1 cellular context compared by ENCODE assay signal in genomic region chr12:39442895-39443703, GRCh38.
TF ChIP-seq lines count a peak whose summit lies in the region.

KIF21A (minus strand) TSS chr12:39443120; CDS start chr12:39442970, 150 bp downstream.

TF ChIP-seq in K562, 482 proteins besides CTCF, POLR2A, EP300 and RAD21 (continued from another document):
- TF ChIP-seq E2F4 (CRISPR knock-in tag; IDR thresholded peaks at IDR 0.05; ENCODE audit: low read depth) (no peak), BACH1 (tag; IDR thresholded peaks at IDR 0.05) (no peak), ZBTB26 (CRISPR knock-in tag; IDR thresholded peaks at IDR 0.05) (no peak), MYBL2 (IDR thresholded peaks at IDR 0.05; ENCODE audit: low read depth) (no peak), MYBL2 (CRISPR knock-in tag; IDR thresholded peaks at IDR 0.05; ENCODE audit: borderline replicate concordance) (no peak), ZNF436 (CRISPR knock-in tag; IDR thresholded peaks at IDR 0.05) (no peak), ZBED1 (IDR thresholded peaks at IDR 0.05) (no peak), ARID3A (IDR thresholded peaks at IDR 0.05; ENCODE audit: borderline replicate concordance, low read depth, low read length) (no peak), SAP30 (IDR thresholded peaks at IDR 0.05; ENCODE audit: borderline replicate concordance, insufficient read depth, low read depth, low read length, poor library complexity, severe bottlenecking) (no peak), SPI1 (IDR thresholded peaks at IDR 0.05; ENCODE audit: borderline replicate concordance, low read depth, low read length) (no peak), ZNF121 (CRISPR knock-in tag; conservative IDR thresholded peaks at IDR 0.05) (no peak), MIER1 (IDR thresholded peaks at IDR 0.05; ENCODE audit: low read depth) (no peak), KLF6 (CRISPR knock-in tag; IDR thresholded peaks at IDR 0.05; ENCODE audit: borderline replicate concordance) (no peak), ERF (CRISPR knock-in tag; IDR thresholded peaks at IDR 0.05) (0 out of 2 replicates have a peak, but pooled peaks have one; percentile 41), TBP (optimal IDR thresholded peaks at IDR 0.05; ENCODE audit: low read depth, low read length) (peak; percentile 94), ZNF408 (CRISPR knock-in tag; IDR thresholded peaks at IDR 0.05; ENCODE audit: low read depth) (no peak), ZBTB7A (IDR thresholded peaks at IDR 0.05; ENCODE audit: borderline replicate concordance, control insufficient read depth, low read depth, low read length) (no peak; the same call in 1 of the 2 replicates), TCFL5 (CRISPR knock-in tag; conservative IDR thresholded peaks at IDR 0.05) (no peak), ZNF23 (CRISPR knock-in tag; IDR thresholded peaks at IDR 0.05) (no peak), NFATC3 (IDR thresholded peaks at IDR 0.05) (no peak), MTA2 (IDR thresholded peaks at IDR 0.05; ENCODE audit: low read depth) (no peak), ZNF589 (CRISPR knock-in tag; IDR thresholded peaks at IDR 0.05; ENCODE audit: low read depth) (no peak), NONO (IDR thresholded peaks at IDR 0.05; ENCODE audit: low read depth in 2 of 2, low read length in 1 of 2) (peak; percentile 62 to 99; a peak in 2 of 4 replicates), SIX5 (IDR thresholded peaks at IDR 0.05; ENCODE audit: borderline replicate concordance in 1 of 2, insufficient read depth in 1 of 2, low read depth in 1 of 2, low read length in 2 of 2) (no peak), CBX1 (IDR thresholded peaks at IDR 0.05; ENCODE audit: low read depth) (peak; percentile 66; the same call in 1 of the 2 replicates)
- TF ChIP-seq, protein P1, sequence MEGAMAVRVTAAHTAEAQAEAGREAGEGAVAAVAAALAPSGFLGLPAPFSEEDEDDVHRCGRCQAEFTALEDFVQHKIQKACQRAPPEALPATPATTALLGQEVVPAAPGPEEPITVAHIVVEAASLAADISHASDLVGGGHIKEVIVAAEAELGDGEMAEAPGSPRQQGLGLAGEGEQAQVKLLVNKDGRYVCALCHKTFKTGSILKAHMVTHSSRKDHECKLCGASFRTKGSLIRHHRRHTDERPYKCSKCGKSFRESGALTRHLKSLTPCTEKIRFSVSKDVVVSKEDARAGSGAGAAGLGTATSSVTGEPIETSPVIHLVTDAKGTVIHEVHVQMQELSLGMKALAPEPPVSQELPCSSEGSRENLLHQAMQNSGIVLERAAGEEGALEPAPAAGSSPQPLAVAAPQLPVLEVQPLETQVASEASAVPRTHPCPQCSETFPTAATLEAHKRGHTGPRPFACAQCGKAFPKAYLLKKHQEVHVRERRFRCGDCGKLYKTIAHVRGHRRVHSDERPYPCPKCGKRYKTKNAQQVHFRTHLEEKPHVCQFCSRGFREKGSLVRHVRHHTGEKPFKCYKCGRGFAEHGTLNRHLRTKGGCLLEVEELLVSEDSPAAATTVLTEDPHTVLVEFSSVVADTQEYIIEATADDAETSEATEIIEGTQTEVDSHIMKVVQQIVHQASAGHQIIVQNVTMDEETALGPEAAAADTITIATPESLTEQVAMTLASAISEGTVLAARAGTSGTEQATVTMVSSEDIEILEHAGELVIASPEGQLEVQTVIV (CRISPR knock-in tag; IDR thresholded peaks at IDR 0.05; ENCODE audit: borderline replicate concordance), result no peak
- TF ChIP-seq, protein P2, sequence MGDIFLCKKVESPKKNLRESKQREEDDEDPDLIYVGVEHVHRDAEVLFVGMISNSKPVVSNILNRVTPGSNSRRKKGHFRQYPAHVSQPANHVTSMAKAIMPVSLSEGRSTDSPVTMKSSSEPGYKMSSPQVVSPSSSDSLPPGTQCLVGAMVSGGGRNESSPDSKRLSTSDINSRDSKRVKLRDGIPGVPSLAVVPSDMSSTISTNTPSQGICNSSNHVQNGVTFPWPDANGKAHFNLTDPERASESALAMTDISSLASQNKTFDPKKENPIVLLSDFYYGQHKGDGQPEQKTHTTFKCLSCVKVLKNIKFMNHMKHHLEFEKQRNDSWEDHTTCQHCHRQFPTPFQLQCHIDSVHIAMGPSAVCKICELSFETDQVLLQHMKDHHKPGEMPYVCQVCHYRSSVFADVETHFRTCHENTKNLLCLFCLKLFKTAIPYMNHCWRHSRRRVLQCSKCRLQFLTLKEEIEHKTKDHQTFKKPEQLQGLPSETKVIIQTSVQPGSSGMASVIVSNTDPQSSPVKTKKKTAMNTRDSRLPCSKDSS (IDR thresholded peaks at IDR 0.05; ENCODE audit: low read depth, partially characterized antibody), result no peak
